Comparison of ENCODE assay signal across 1 cellular context in genomic region chr20:57547250-57547649, GRCh38.
TF ChIP-seq lines count a peak whose summit lies in the region.

No MANE protein-coding gene starts in this region.

TF ChIP-seq in HepG2, 621 proteins besides CTCF, POLR2A, EP300 and RAD21 (continued from another document and continues in another):
- TF ChIP-seq, protein P1, sequence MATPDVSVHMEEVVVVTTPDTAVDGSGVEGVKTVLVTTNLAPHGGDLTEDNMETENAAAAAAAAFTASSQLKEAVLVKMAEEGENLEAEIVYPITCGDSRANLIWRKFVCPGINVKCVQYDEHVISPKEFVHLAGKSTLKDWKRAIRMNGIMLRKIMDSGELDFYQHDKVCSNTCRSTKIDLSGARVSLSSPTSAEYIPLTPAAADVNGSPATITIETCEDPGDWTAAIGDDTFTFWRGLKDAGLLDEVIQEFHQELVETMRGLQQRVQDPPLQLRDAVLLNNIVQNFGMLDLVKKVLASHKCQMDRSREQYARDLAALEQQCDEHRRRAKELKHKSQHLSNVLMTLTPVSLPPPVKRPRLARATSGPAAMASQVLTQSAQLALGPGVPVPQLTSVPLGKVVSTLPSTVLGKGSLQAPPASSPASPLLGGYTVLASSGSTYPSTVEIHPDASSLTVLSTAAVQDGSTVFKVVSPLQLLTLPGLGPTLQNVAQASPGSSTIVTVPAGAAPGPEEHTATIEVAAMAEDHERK (CRISPR knock-in tag; IDR thresholded peaks at IDR 0.05; ENCODE audit: low read depth): no peak
- TF ChIP-seq ZNF615 (CRISPR knock-in tag; IDR thresholded peaks at IDR 0.05; ENCODE audit: borderline replicate concordance): no peak
- no peak for TF ChIP-seq HMG20B (CRISPR knock-in tag; conservative IDR thresholded peaks at IDR 0.05)
- TF ChIP-seq ZNF33A (CRISPR knock-in tag; IDR thresholded peaks at IDR 0.05; ENCODE audit: borderline replicate concordance): no peak
- no peak; the same call in 1 of the 2 replicates for TF ChIP-seq ZNF670 (CRISPR knock-in tag; IDR thresholded peaks at IDR 0.05; ENCODE audit: borderline replicate concordance)
- TF ChIP-seq TEF (CRISPR knock-in tag; IDR thresholded peaks at IDR 0.05): no peak
- no peak for TF ChIP-seq NAIF1 (CRISPR knock-in tag; IDR thresholded peaks at IDR 0.05; ENCODE audit: borderline replicate concordance)
- TF ChIP-seq ZNF251 (CRISPR knock-in tag; IDR thresholded peaks at IDR 0.05): no peak
- TF ChIP-seq, protein P2, sequence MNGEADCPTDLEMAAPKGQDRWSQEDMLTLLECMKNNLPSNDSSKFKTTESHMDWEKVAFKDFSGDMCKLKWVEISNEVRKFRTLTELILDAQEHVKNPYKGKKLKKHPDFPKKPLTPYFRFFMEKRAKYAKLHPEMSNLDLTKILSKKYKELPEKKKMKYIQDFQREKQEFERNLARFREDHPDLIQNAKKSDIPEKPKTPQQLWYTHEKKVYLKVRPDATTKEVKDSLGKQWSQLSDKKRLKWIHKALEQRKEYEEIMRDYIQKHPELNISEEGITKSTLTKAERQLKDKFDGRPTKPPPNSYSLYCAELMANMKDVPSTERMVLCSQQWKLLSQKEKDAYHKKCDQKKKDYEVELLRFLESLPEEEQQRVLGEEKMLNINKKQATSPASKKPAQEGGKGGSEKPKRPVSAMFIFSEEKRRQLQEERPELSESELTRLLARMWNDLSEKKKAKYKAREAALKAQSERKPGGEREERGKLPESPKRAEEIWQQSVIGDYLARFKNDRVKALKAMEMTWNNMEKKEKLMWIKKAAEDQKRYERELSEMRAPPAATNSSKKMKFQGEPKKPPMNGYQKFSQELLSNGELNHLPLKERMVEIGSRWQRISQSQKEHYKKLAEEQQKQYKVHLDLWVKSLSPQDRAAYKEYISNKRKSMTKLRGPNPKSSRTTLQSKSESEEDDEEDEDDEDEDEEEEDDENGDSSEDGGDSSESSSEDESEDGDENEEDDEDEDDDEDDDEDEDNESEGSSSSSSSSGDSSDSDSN (CRISPR knock-in tag; IDR thresholded peaks at IDR 0.05): no peak
- TF ChIP-seq GABPA (IDR thresholded peaks at IDR 0.05; ENCODE audit: low read depth, low read length): no peak
- peak; percentile 47; the same call in 1 of the 2 replicates for TF ChIP-seq GABPA (CRISPR knock-in tag; IDR thresholded peaks at IDR 0.05; ENCODE audit: low read depth)
- TF ChIP-seq HNRNPUL1 (IDR thresholded peaks at IDR 0.05; ENCODE audit: low read depth, low read length): no peak
- no peak for TF ChIP-seq ZSCAN22 (CRISPR knock-in tag; IDR thresholded peaks at IDR 0.05)
- TF ChIP-seq JDP2 (CRISPR knock-in tag; IDR thresholded peaks at IDR 0.05; ENCODE audit: borderline replicate concordance): no peak
- no peak for TF ChIP-seq BORCS8-MEF2B (CRISPR knock-in tag; IDR thresholded peaks at IDR 0.05)
- TF ChIP-seq MLXIP (CRISPR knock-in tag; IDR thresholded peaks at IDR 0.05; ENCODE audit: borderline replicate concordance): no peak
- no peak for TF ChIP-seq ZBTB38 (CRISPR knock-in tag; IDR thresholded peaks at IDR 0.05)
- TF ChIP-seq TAF1 (CRISPR knock-in tag; IDR thresholded peaks at IDR 0.05): no peak
- no peak for TF ChIP-seq SNAPC2 (CRISPR knock-in tag; IDR thresholded peaks at IDR 0.05)
- peak; percentile 54; the same call in 1 of the 2 replicates for TF ChIP-seq NR2C2 (CRISPR knock-in tag; IDR thresholded peaks at IDR 0.05; ENCODE audit: borderline replicate concordance)
- no peak for TF ChIP-seq KLF13 (CRISPR knock-in tag; IDR thresholded peaks at IDR 0.05)
- TF ChIP-seq DMAP1 (CRISPR knock-in tag; IDR thresholded peaks at IDR 0.05): no peak
- TF ChIP-seq MAZ (IDR thresholded peaks at IDR 0.05; ENCODE audit: borderline replicate concordance, low read depth, low read length): no peak
- no peak for TF ChIP-seq MAZ (CRISPR knock-in tag; IDR thresholded peaks at IDR 0.05; ENCODE audit: low read depth)
- no peak for TF ChIP-seq PLRG1 (conservative IDR thresholded peaks at IDR 0.05)
- TF ChIP-seq ZNF484 (CRISPR knock-in tag; IDR thresholded peaks at IDR 0.05; ENCODE audit: borderline replicate concordance, low read depth): no peak
- TF ChIP-seq HNRNPH1 (optimal IDR thresholded peaks at IDR 0.05; ENCODE audit: low read depth, low read length): no peak
- no peak for TF ChIP-seq U2AF1 (optimal IDR thresholded peaks at IDR 0.05; ENCODE audit: low read depth, low read length)
- TF ChIP-seq SRSF9 (IDR thresholded peaks at IDR 0.05; ENCODE audit: borderline replicate concordance, insufficient read depth, low read depth, low read length, poor library complexity, severe bottlenecking): no peak
- TF ChIP-seq REXO4 (CRISPR knock-in tag; IDR thresholded peaks at IDR 0.05; ENCODE audit: borderline replicate concordance): no peak
- peak; percentile 92 for TF ChIP-seq MED1 (CRISPR knock-in tag; IDR thresholded peaks at IDR 0.05)
- peak; percentile 49; the same call in 1 of the 2 replicates for TF ChIP-seq IRF2 (CRISPR knock-in tag; IDR thresholded peaks at IDR 0.05)
- TF ChIP-seq EHMT2 (IDR thresholded peaks at IDR 0.05; ENCODE audit: borderline replicate concordance, low read depth, low read length): no peak
- TF ChIP-seq HIVEP1 (CRISPR knock-in tag; IDR thresholded peaks at IDR 0.05): no peak
- no peak for TF ChIP-seq ZNF660 (CRISPR knock-in tag; IDR thresholded peaks at IDR 0.05; ENCODE audit: borderline replicate concordance, low read depth)
- no peak for TF ChIP-seq FUBP1 (CRISPR knock-in tag; IDR thresholded peaks at IDR 0.05; ENCODE audit: borderline replicate concordance)
- TF ChIP-seq, protein P3, sequence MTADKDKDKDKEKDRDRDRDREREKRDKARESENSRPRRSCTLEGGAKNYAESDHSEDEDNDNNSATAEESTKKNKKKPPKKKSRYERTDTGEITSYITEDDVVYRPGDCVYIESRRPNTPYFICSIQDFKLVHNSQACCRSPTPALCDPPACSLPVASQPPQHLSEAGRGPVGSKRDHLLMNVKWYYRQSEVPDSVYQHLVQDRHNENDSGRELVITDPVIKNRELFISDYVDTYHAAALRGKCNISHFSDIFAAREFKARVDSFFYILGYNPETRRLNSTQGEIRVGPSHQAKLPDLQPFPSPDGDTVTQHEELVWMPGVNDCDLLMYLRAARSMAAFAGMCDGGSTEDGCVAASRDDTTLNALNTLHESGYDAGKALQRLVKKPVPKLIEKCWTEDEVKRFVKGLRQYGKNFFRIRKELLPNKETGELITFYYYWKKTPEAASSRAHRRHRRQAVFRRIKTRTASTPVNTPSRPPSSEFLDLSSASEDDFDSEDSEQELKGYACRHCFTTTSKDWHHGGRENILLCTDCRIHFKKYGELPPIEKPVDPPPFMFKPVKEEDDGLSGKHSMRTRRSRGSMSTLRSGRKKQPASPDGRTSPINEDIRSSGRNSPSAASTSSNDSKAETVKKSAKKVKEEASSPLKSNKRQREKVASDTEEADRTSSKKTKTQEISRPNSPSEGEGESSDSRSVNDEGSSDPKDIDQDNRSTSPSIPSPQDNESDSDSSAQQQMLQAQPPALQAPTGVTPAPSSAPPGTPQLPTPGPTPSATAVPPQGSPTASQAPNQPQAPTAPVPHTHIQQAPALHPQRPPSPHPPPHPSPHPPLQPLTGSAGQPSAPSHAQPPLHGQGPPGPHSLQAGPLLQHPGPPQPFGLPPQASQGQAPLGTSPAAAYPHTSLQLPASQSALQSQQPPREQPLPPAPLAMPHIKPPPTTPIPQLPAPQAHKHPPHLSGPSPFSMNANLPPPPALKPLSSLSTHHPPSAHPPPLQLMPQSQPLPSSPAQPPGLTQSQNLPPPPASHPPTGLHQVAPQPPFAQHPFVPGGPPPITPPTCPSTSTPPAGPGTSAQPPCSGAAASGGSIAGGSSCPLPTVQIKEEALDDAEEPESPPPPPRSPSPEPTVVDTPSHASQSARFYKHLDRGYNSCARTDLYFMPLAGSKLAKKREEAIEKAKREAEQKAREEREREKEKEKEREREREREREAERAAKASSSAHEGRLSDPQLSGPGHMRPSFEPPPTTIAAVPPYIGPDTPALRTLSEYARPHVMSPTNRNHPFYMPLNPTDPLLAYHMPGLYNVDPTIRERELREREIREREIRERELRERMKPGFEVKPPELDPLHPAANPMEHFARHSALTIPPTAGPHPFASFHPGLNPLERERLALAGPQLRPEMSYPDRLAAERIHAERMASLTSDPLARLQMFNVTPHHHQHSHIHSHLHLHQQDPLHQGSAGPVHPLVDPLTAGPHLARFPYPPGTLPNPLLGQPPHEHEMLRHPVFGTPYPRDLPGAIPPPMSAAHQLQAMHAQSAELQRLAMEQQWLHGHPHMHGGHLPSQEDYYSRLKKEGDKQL (CRISPR knock-in tag; IDR thresholded peaks at IDR 0.05; ENCODE audit: low read depth): no peak
- no peak for TF ChIP-seq ZNF563 (CRISPR knock-in tag; IDR thresholded peaks at IDR 0.05)
- TF ChIP-seq ZSCAN25 (CRISPR knock-in tag; IDR thresholded peaks at IDR 0.05): no peak
- no peak for TF ChIP-seq ELF1 (CRISPR knock-in tag; IDR thresholded peaks at IDR 0.05)
- 0 out of 2 replicates have a peak, but pooled peaks have one; percentile 35 for TF ChIP-seq ZNF609 (CRISPR knock-in tag; IDR thresholded peaks at IDR 0.05; ENCODE audit: borderline replicate concordance)
- no peak for TF ChIP-seq HDAC6 (IDR thresholded peaks at IDR 0.05; ENCODE audit: low read depth, low read length)
- TF ChIP-seq PITX1 (CRISPR knock-in tag; IDR thresholded peaks at IDR 0.05): no peak; the same call in 1 of the 2 replicates
- TF ChIP-seq ZNF274 (CRISPR knock-in tag; IDR thresholded peaks at IDR 0.05): no peak
- TF ChIP-seq NFIB (CRISPR knock-in tag; IDR thresholded peaks at IDR 0.05; ENCODE audit: borderline replicate concordance): no peak
- TF ChIP-seq ZNF737 (CRISPR knock-in tag; IDR thresholded peaks at IDR 0.05; ENCODE audit: borderline replicate concordance): no peak
- no peak for TF ChIP-seq ZNF432 (CRISPR knock-in tag; IDR thresholded peaks at IDR 0.05; ENCODE audit: borderline replicate concordance)
